In the genomic region with DNA sequence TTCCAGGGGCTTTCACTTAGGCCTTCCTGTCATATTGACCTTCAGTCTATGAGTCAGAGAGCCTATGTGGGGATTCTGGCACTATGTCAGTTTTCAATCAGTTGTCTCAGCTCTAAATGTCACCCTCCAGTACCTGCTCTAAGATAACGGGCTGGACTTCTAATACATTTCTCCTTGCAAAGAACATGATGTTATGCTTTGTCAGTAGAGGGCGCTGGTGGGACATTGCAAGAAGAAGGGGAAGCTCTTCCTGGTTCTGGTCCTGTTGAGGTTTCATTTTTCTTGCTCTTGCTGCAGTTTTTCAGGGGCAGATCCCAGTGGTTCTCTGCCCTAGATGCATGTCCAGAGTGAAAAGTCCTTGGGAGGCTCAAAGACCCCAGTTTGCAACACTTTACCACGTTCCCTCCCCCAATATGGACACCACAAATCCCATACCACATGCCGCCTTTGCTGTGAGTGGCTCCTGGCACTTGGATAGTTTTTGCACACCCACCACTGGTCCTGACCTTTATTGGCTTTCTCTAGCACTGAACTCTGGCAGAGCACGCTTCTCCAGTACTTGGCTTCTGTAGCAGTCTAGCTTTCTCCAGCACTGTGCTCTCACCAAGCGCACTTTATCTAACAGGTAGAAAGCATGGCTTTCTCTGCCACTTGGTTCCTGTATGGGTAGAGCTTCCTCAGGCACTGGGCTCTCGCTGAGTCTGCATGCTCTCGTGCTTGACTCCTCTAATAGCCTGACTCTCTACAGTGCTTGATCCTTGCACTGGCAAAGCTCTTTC, we compare ENCODE assay signal across 7 cellular contexts. TPM values are rescaled to one million over a fixed set of nuclear protein-coding genes. Genes with fewer than 3 reads are reported as not detected.
DNase-seq lines count a peak whose midpoint lies in the region; TF ChIP-seq lines count a peak whose summit lies in the region.

No MANE protein-coding gene starts in this region.

- POLR2A ChIA-PET in RWPE1 (lab: Yijun Ruan, JAX; ENCODE audit: low non-redundant PET), result interaction anchor here (1.8 kb wide), 1 partner anchor 30 kb away, joined by 6 read pairs; no protein-coding TSS in a partner anchor

- peak overlapping the region; percentile 4 for H2AFZ ChIP-seq in neuronal stem cell (ENCODE audit: low read length)

- no peak overlapping the region for H4K91ac ChIP-seq in neuronal stem cell (ENCODE audit: low read depth, low read length, poor library complexity)

- peak overlapping the region; percentile 5 for H4K8ac ChIP-seq in neuronal stem cell (ENCODE audit: low read depth, low read length)

- TF ChIP-seq CTCF in GM13977 (IDR thresholded peaks at IDR 0.05; ENCODE audit: extremely low read depth, insufficient read depth, missing control alignments) (peak; percentile 84), LNCAP (IDR thresholded peaks at IDR 0.05) (peak; percentile 85), RWPE1 (conservative IDR thresholded peaks at IDR 0.05; ENCODE audit: low read depth) (peak; percentile 86)

- H3K9ac ChIP-seq in neuronal stem cell (ENCODE audit: low read depth, low read length, poor library complexity) (no peak overlapping the region), stomach smooth muscle (ENCODE audit: low read length in 2 of 2) (peak overlapping the region in 1 of 2 donors; percentile 21)

- no peaks in the 10 kb centered on the region for H3K79me1 ChIP-seq in neuronal stem cell (ENCODE audit: low read depth, low read length)

- peak overlapping the region; percentile 3 for H3K18ac ChIP-seq in neuronal stem cell (ENCODE audit: low read length)

- no peak overlapping the region for H2BK5ac ChIP-seq in neuronal stem cell (ENCODE audit: low read length)

- no peak overlapping the region for H2BK120ac ChIP-seq in neuronal stem cell (ENCODE audit: low read depth, low read length)

- H3K4ac ChIP-seq in neuronal stem cell (ENCODE audit: low read length), result no peak overlapping the region

- in situ Hi-C loops in GM13977 (cut with MboI; ENCODE audit: low pct_unique_long_range_greater_than_20kb, low sequenced_read_pairs, unreplicated experiment), result loop anchor here (5.0 to 10.0 kb wide), 2 partner anchors 50 to 72 kb away; a partner anchor contains a TSS

- whole genome bisulfite sequencing in neuronal stem cell (ENCODE audit: extremely low coverage in 2 of 2, insufficient read length in 2 of 2, insufficient replicate concordance in 1 of 2), 2 donors, result no CpG with 5 or more reads among the region's 8 CpGs

- DNase-seq in GM13977 (ENCODE audit: low spot score), result peak; percentile 89
- DNase-seq in RWPE1 (ENCODE audit: low spot score), result peak; percentile 69
- DNase-seq in activated T-helper 1 cell treated with anti-CD3 and anti-CD28 coated beads, Interleukin-2, amount 50 U/mL, for 16 hours (ENCODE audit: low read depth in 1 of 2, low spot score in 1 of 2), result peak; percentile 37 to 58
- peak; percentile 93 for DNase-seq in fibroblast of the conjunctiva (ENCODE audit: low read depth)
- DNase-seq in neuronal stem cell (ENCODE audit: low spot score), result peak; percentile 76

- no peaks in the 10 kb centered on the region for H3K36me3 ChIP-seq in neuronal stem cell (replicated peaks in 1 of 2; ENCODE audit: control insufficient read depth in 2 of 2, insufficient read depth in 2 of 2, low read length in 2 of 2)
- no peaks in the 10 kb centered on the region for H3K36me3 ChIP-seq in stomach smooth muscle (ENCODE audit: control insufficient read depth in 2 of 2, insufficient read depth in 2 of 2, low read length in 2 of 2)

- H3K27ac ChIP-seq in RWPE1 (peak overlapping the region; percentile 3; the same call in 1 of the 2 replicates), neuronal stem cell (replicated peaks; ENCODE audit: low read length) (no peak overlapping the region), stomach smooth muscle (ENCODE audit: low read length) (peak overlapping the region; percentile 53)

- H3K27me3 ChIP-seq in neuronal stem cell (ENCODE audit: control insufficient read depth in 3 of 3, insufficient read depth in 3 of 3, low read depth in 1 of 3, low read length in 3 of 3) (no peaks in the 10 kb centered on the region), stomach smooth muscle (ENCODE audit: control insufficient read depth in 1 of 2, insufficient read depth in 2 of 2, low read length in 2 of 2) (no peaks in the 10 kb centered on the region)

- peaks cover 0 to 2% of the 10 kb centered on the region in 2 donors for H3K9me3 ChIP-seq in neuronal stem cell (replicated peaks in 1 of 2; ENCODE audit: control insufficient read depth in 2 of 2, insufficient read depth in 1 of 2, low read depth in 1 of 2, low read length in 2 of 2)
- no peaks in the 10 kb centered on the region for H3K9me3 ChIP-seq in stomach smooth muscle (ENCODE audit: control insufficient read depth in 2 of 2, low read length in 2 of 2)

- H3K4me3 ChIP-seq in neuronal stem cell (ENCODE audit: low read length in 2 of 2), result no peak overlapping the region
- H3K4me3 ChIP-seq in stomach smooth muscle (ENCODE audit: low read length in 2 of 2), result peak overlapping the region in 1 of 2 donors; percentile 68

- H3K4me2 ChIP-seq in neuronal stem cell (ENCODE audit: insufficient read depth, low read length, poor library complexity, severe bottlenecking), result no peak overlapping the region

- H3K23ac ChIP-seq in neuronal stem cell (ENCODE audit: low read depth, low read length, poor library complexity), result no peak overlapping the region

- H3K14ac ChIP-seq in neuronal stem cell (ENCODE audit: low read length), result no peak overlapping the region

- no peak overlapping the region for H2BK12ac ChIP-seq in neuronal stem cell (ENCODE audit: low read length)

- no peak overlapping the region for H2AK5ac ChIP-seq in neuronal stem cell (ENCODE audit: low read depth, low read length)

- H3K4me1 ChIP-seq in neuronal stem cell (ENCODE audit: control insufficient read depth in 2 of 2, insufficient read depth in 1 of 2, low read depth in 1 of 2, low read length in 2 of 2) (no peaks in the 10 kb centered on the region), stomach smooth muscle (ENCODE audit: control insufficient read depth, insufficient read depth, low read length) (peaks cover 7% of the 10 kb centered on the region)

- CTCF ChIA-PET in RWPE1 (lab: Yijun Ruan, JAX), result interaction anchor here (0.6 to 2.8 kb wide), 28 partner anchors 9 to 290 kb away, joined by 3 to 47 read pairs (median 6); a partner anchor contains a TSS

- peak overlapping the region; percentile 3 for H2BK15ac ChIP-seq in neuronal stem cell (ENCODE audit: low read length)

RNA-seq across cellular contexts. Expression of a gene that starts 49.0 kb away (rescaled TPM):
- 27.1 TPM for polyA plus RNA-seq in neuronal stem cell (2013, experiment 1 of 2)
- 26.1 TPM for polyA plus RNA-seq in neuronal stem cell (2013, experiment 2 of 2)

RNA-seq across cellular contexts. Expression of a gene that starts 51.6 kb away (rescaled TPM):
- 3.7 TPM for polyA plus RNA-seq in neuronal stem cell (2013, experiment 1 of 2)
- polyA plus RNA-seq in neuronal stem cell (2013, experiment 2 of 2), result 4.2 TPM

RNA-seq across cellular contexts. Expression of a gene that starts 57.9 kb away (rescaled TPM):
- polyA plus RNA-seq in neuronal stem cell (2013, experiment 1 of 2), result 10.7 TPM
- 11.2 TPM for polyA plus RNA-seq in neuronal stem cell (2013, experiment 2 of 2)
